Comparison of ENCODE assay signal across 14 cellular contexts in genomic region chr9:35776018-35776417, GRCh38.
DNase-seq lines count a peak whose midpoint lies in the region; ATAC-seq and TF ChIP-seq lines count a peak whose summit lies in the region.
"Had no signal": no experiment of that assay in that cellular context is flagged by ENCODE, and none has a peak within 500 bp of the region (broad histone marks: within the 10 kb centered on the region; RNA-seq: fewer than 3 reads in every experiment).

No MANE protein-coding gene starts in this region.

- TF ChIP-seq CTCF in GM10248 (IDR thresholded peaks at IDR 0.05; ENCODE audit: control extremely low read depth, extremely low read depth, low read depth, missing control alignments), result no peak

- no peak for ATAC-seq in HG02970 (IDR thresholded peaks at IDR 0.05; ENCODE audit: low FRiP score, unreplicated experiment)
- ATAC-seq: activated CD8-positive, alpha-beta memory T cell treated with anti-CD3 and anti-CD28 coated beads, Interleukin-2, amount 10 ng/mL, durations not matched to agents 7 days and 5 days had no signal

- peak; percentile 62; the same call in 1 of the 2 replicates for TF ChIP-seq EP300 in Ishikawa (IDR thresholded peaks at IDR 0.05; ENCODE audit: borderline replicate concordance)

- POLR2A ChIA-PET in GM10248 (lab: Yijun Ruan, JAX), result interaction anchor here (0.7 kb wide), 1 partner anchor 1060 kb away, joined by 3 read pairs; no protein-coding TSS in a partner anchor

- DNase-seq in DMS53 treated with DMSO at 0.1 percent for 48 hours (lab: John Stamatoyannopoulos, UW; ENCODE audit: unreplicated experiment) (peak; percentile 75), NCI-H345 (lab: John Stamatoyannopoulos, UW) (peak; percentile 92), kidney glomerular epithelial cell (lab: John Stamatoyannopoulos, UW) (peak; percentile 27), GM10248 (ENCODE audit: extremely low spot score) (no peak), C1 segment of cervical spinal cord (lab: John Stamatoyannopoulos, UW) (no peak)
- DNase-seq in stimulated activated CD4-positive, alpha-beta T cell treated with anti-CD3 and anti-CD28 coated beads, Interleukin-1b, Interleukin-23, amount 100 ng/mL, for 48 hours, result no peak
- DNase-seq: activated CD8-positive, alpha-beta memory T cell treated with anti-CD3 and anti-CD28 coated beads, Interleukin-2, amount 10 ng/mL, durations not matched to agents 7 days and 5 days; CD4-positive, CD25-positive, alpha-beta regulatory T cell; HCEC 1CT; left ventricle myocardium superior; ovary; RPMI8226 had no signal

- CTCF ChIA-PET in GM10248 (lab: Yijun Ruan, JAX), result interaction anchor here (0.9 to 7.8 kb wide), 9 partner anchors 8 to 79 kb away, joined by 3 to 45 read pairs (median 4); partner anchors contain the start of genes GBA2, NPR2 and RGP1

- TF ChIP-seq RAD21 in Ishikawa (IDR thresholded peaks at IDR 0.05; ENCODE audit: low read depth), result no peak

TF ChIP-seq in Ishikawa, 13 proteins besides CTCF, POLR2A, EP300 and RAD21:
- no peak for TF ChIP-seq ZBTB7A (IDR thresholded peaks at IDR 0.05; ENCODE audit: low read depth)
- peak; percentile 84 for TF ChIP-seq NFIC (IDR thresholded peaks at IDR 0.05)
- peak; percentile 81 for TF ChIP-seq TCF12 (IDR thresholded peaks at IDR 0.05; ENCODE audit: low read depth)
- no peak for TF ChIP-seq USF1 (IDR thresholded peaks at IDR 0.05)
- no peak for TF ChIP-seq CREB1 (IDR thresholded peaks at IDR 0.05; ENCODE audit: low read depth)
- 0 out of 2 replicates have a peak, but pooled peaks have one; percentile 29 for TF ChIP-seq FOXM1 (IDR thresholded peaks at IDR 0.05; ENCODE audit: borderline replicate concordance, low read depth)
- no peak for TF ChIP-seq CEBPB (IDR thresholded peaks at IDR 0.05)
- TF ChIP-seq REST (IDR thresholded peaks at IDR 0.05; ENCODE audit: low read depth), result no peak
- TF ChIP-seq MAX (IDR thresholded peaks at IDR 0.05), result peak; percentile 44; the same call in 1 of the 2 replicates
- peak; percentile 57; the same call in 1 of the 2 replicates for TF ChIP-seq TEAD4 (IDR thresholded peaks at IDR 0.05)
- TF ChIP-seq TAF1 (IDR thresholded peaks at IDR 0.05; ENCODE audit: low read depth), result no peak
- no peak for TF ChIP-seq EGR1 (IDR thresholded peaks at IDR 0.05)
- peak; percentile 53; the same call in 1 of the 2 replicates for TF ChIP-seq YY1 (IDR thresholded peaks at IDR 0.05; ENCODE audit: low read depth)

Comparison
In these comparisons a context has a peak if more than half of its experiments do, and no peak if none do; other contexts are left out.
1. DNase-seq: peak in DMS53 treated with DMSO at 0.1 percent for 48 hours (single experiment), NCI-H345 (single experiment) and kidney glomerular epithelial cell (single experiment); none in GM10248 (single experiment), C1 segment of cervical spinal cord (0 of 14) and stimulated activated CD4-positive, alpha-beta T cell treated with anti-CD3 and anti-CD28 coated beads, Interleukin-1b, Interleukin-23, amount 100 ng/mL, for 48 hours (single experiment).